In genomic region chr4:15832523-15833451, GRCh38 we compare ENCODE assay signal across 14 cellular contexts. TPM values are rescaled to one million over a fixed set of nuclear protein-coding genes. Genes with fewer than 3 reads are reported as not detected.
DNase-seq lines count a peak whose midpoint lies in the region; ATAC-seq, FAIRE-seq and TF ChIP-seq lines count a peak whose summit lies in the region.
"Had no signal": no experiment of that assay in that cellular context is flagged by ENCODE, and none has a peak within 500 bp of the region (broad histone marks: within the 10 kb centered on the region; RNA-seq: fewer than 3 reads in every experiment).

No MANE protein-coding gene starts in this region.

- FAIRE-seq in RCC 7860 (lab: Jason Lieb, UNC) = peak; percentile 42
- FAIRE-seq: A204.1, small intestine had no signal

- peaks cover 14% of the 10 kb centered on the region for H3K9me3 Mint-ChIP-seq in activated CD4-positive, alpha-beta T cell treated with anti-CD3 and anti-CD28 coated beads, Interleukin-2, amount 10 ng/mL, durations not matched to agents 24 days and 14 days
- peaks cover 0 to 17% (median 2%) of the 10 kb centered on the region in 11 donors for H3K9me3 Mint-ChIP-seq in naive thymus-derived CD4-positive, alpha-beta T cell
- H3K9me3 Mint-ChIP-seq in nephron progenitor cell = peaks cover 9% of the 10 kb centered on the region

- H3K9me3 ChIP-seq in naive thymus-derived CD4-positive, alpha-beta T cell (ENCODE audit: control insufficient read depth in 2 of 3, low read length in 3 of 3) = no peaks in the 10 kb centered on the region
- H3K9me3 ChIP-seq: lower lobe of right lung had no signal

- intact Hi-C loops in activated CD4-positive, alpha-beta T cell treated with anti-CD3 and anti-CD28 coated beads, Interleukin-2, amount 10 ng/mL, durations not matched to agents 24 days and 14 days (cut with micrococcal nuclease) = no loop called here
- intact Hi-C loops in naive thymus-derived CD4-positive, alpha-beta T cell (cut with micrococcal nuclease) = no loop called here

- DNase-seq in activated CD4-positive, alpha-beta T cell treated with anti-CD3 and anti-CD28 coated beads, Interleukin-2, amount 10 ng/mL, durations not matched to agents 24 days and 14 days = no peak
- no peak for DNase-seq in activated CD4-positive, alpha-beta T cell treated with anti-CD3 and anti-CD28 coated beads for 1 hour
- DNase-seq in RCC 7860 (ENCODE audit: low spot score) = peak; percentile 38
- DNase-seq in naive thymus-derived CD4-positive, alpha-beta T cell = no peak
- DNase-seq in nephron progenitor cell = no peak
- DNase-seq in GM10248 (ENCODE audit: extremely low spot score) = no peak
- DNase-seq: activated naive CD4-positive, alpha-beta T cell treated with anti-CD3 and anti-CD28 coated beads, Interleukin-2, amount 50 U/mL, for 16 hours; lower lobe of right lung; NCI-H1417; small intestine had no signal

- H3K4me1 Mint-ChIP-seq in activated CD4-positive, alpha-beta T cell treated with anti-CD3 and anti-CD28 coated beads, Interleukin-2, amount 10 ng/mL, durations not matched to agents 24 days and 14 days = peaks cover 43% of the 10 kb centered on the region
- peaks cover 6 to 42% (median 13%) of the 10 kb centered on the region in 7 donors for H3K4me1 Mint-ChIP-seq in naive thymus-derived CD4-positive, alpha-beta T cell
- no peaks in the 10 kb centered on the region for H3K4me1 Mint-ChIP-seq in nephron progenitor cell

- peaks cover 84% of the 10 kb centered on the region for H3K36me3 Mint-ChIP-seq in activated CD4-positive, alpha-beta T cell treated with anti-CD3 and anti-CD28 coated beads, Interleukin-2, amount 10 ng/mL, durations not matched to agents 24 days and 14 days (ENCODE audit: low read depth)
- H3K36me3 Mint-ChIP-seq in naive thymus-derived CD4-positive, alpha-beta T cell = peaks cover 27 to 85% (median 69%) of the 10 kb centered on the region in 5 donors
- no peaks in the 10 kb centered on the region for H3K36me3 Mint-ChIP-seq in nephron progenitor cell (ENCODE audit: low read depth)

- POLR2A ChIA-PET in naive thymus-derived CD4-positive, alpha-beta T cell (lab: Charles Lee) = no interaction called here
- POLR2A ChIA-PET in GM10248 (lab: Yijun Ruan, JAX) = no interaction called here

- no peak overlapping the region for H3K27ac ChIP-seq in naive thymus-derived CD4-positive, alpha-beta T cell (ENCODE audit: low read depth, low read length)
- H3K27ac ChIP-seq: epithelial cell of prostate, lower lobe of right lung had no signal

- H3K4me1 ChIP-seq in naive thymus-derived CD4-positive, alpha-beta T cell (ENCODE audit: control insufficient read depth in 2 of 2, insufficient read depth in 2 of 2, low read length in 2 of 2) = no peaks in the 10 kb centered on the region
- H3K4me1 ChIP-seq: lower lobe of right lung had no signal

- H3K27ac Mint-ChIP-seq in activated CD4-positive, alpha-beta T cell treated with anti-CD3 and anti-CD28 coated beads, Interleukin-2, amount 10 ng/mL, durations not matched to agents 24 days and 14 days = peak overlapping the region; percentile 64
- H3K27ac Mint-ChIP-seq in naive thymus-derived CD4-positive, alpha-beta T cell = peak overlapping the region in 2 of 9 donors; percentile 5 to 54
- H3K27ac Mint-ChIP-seq in nephron progenitor cell = no peak overlapping the region

- H3K4me3 Mint-ChIP-seq in activated CD4-positive, alpha-beta T cell treated with anti-CD3 and anti-CD28 coated beads, Interleukin-2, amount 10 ng/mL, durations not matched to agents 24 days and 14 days = no peak overlapping the region
- H3K4me3 Mint-ChIP-seq in naive thymus-derived CD4-positive, alpha-beta T cell = no peak overlapping the region
- H3K4me3 Mint-ChIP-seq in nephron progenitor cell = no peak overlapping the region

- ATAC-seq in HG02981 (IDR thresholded peaks at IDR 0.05; ENCODE audit: unreplicated experiment) (peak; percentile 48), GM19463 (IDR thresholded peaks at IDR 0.05; ENCODE audit: unreplicated experiment) (no peak)
- peak; percentile 57 for ATAC-seq in naive thymus-derived CD4-positive, alpha-beta T cell

- CTCF ChIA-PET in naive thymus-derived CD4-positive, alpha-beta T cell (lab: Charles Lee) = no interaction called here
- CTCF ChIA-PET in GM10248 (lab: Yijun Ruan, JAX) = no interaction called here

- H3K27me3 Mint-ChIP-seq in activated CD4-positive, alpha-beta T cell treated with anti-CD3 and anti-CD28 coated beads, Interleukin-2, amount 10 ng/mL, durations not matched to agents 24 days and 14 days = no peaks in the 10 kb centered on the region
- H3K27me3 Mint-ChIP-seq in naive thymus-derived CD4-positive, alpha-beta T cell = no peaks in the 10 kb centered on the region
- peaks cover 7% of the 10 kb centered on the region for H3K27me3 Mint-ChIP-seq in nephron progenitor cell (ENCODE audit: low read depth, poor library complexity)

- no peaks in the 10 kb centered on the region for H3K27me3 ChIP-seq in naive thymus-derived CD4-positive, alpha-beta T cell (ENCODE audit: control insufficient read depth in 2 of 2, insufficient read depth in 2 of 2, low read length in 2 of 2)

- H3K4me3 ChIP-seq in naive thymus-derived CD4-positive, alpha-beta T cell (ENCODE audit: low read length) = no peak overlapping the region
- H3K4me3 ChIP-seq: lower lobe of right lung had no signal

- TF ChIP-seq CTCF in nephron progenitor cell (IDR thresholded peaks at IDR 0.05) (no peak), GM10248 (IDR thresholded peaks at IDR 0.05; ENCODE audit: control extremely low read depth, extremely low read depth, low read depth, missing control alignments) (no peak)

- H3K36me3 ChIP-seq in naive thymus-derived CD4-positive, alpha-beta T cell (ENCODE audit: control insufficient read depth in 2 of 3, insufficient read depth in 3 of 3, low read length in 3 of 3) = peaks cover 0 to 20% (median 5%) of the 10 kb centered on the region in 3 experiments
- H3K36me3 ChIP-seq: lower lobe of right lung had no signal

RNA-seq across cellular contexts. Expression of gene CD38, which starts 54.7 kb away (rescaled TPM):
- total RNA-seq in activated CD4-positive, alpha-beta T cell treated with anti-CD3 and anti-CD28 coated beads, Interleukin-2, amount 10 ng/mL, durations not matched to agents 24 days and 14 days = 89.6 and 103 TPM in 2 replicates
- 100 to 1,000 TPM in 1 of 5 experiments, 10 to 100 TPM in 2, 1 to 10 TPM in 2; 5.6 to 189 (median 14.3) TPM for total RNA-seq in naive thymus-derived CD4-positive, alpha-beta T cell
- 10 to 100 TPM; 13.9 to 14.0 TPM for polyA plus RNA-seq in naive thymus-derived CD4-positive, alpha-beta T cell
